In the genomic region with DNA sequence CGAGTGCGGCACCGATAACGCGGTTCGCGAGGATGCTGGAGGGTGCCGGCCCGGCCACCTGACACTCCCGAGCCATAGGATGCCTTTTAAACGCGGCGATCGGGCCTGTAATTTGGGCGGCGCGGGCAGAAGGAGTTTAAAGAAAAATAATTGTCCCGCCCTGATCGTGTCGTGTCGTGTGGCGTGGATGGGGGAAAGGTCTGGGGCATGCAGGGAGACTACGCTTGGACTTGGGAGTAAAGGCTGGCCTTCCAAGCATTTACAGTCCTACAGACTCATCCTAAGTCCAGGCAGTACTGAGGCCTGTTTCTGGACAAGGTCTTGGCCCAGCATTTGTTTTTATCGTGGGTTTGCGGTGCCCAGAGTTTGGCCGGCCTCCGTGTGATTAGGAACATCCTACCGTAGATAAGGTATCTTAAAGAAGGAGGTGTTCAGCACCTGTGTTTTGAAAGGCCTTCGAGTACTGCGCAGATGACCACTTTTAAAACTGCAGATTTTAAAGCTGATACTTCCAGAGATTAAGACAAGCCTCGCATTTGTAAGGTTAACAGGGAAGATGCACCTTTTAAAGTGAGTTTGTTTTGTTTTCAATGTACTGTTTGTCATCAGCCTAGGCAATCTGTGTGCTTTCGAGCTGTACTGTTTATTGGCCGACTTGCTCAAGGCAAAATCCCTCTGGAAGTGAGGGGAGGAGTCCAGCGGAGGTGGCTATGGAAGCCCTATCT, we compare ENCODE assay signal across 8 cellular contexts. TPM values are rescaled to one million over a fixed set of nuclear protein-coding genes. Genes with fewer than 3 reads are reported as not detected.
DNase-seq lines count a peak whose midpoint lies in the region; FAIRE-seq and TF ChIP-seq lines count a peak whose summit lies in the region.

No MANE protein-coding gene starts in this region.

- FAIRE-seq in D721Med (lab: Jason Lieb, UNC) = no peak

- H3K27me3 ChIP-seq in esophagus muscularis mucosa (no peaks in the 10 kb centered on the region), muscle layer of duodenum (ENCODE audit: low read depth, low read length) (no peaks in the 10 kb centered on the region)

- in situ Hi-C loops in G401 (cut with HindIII; ENCODE audit: low sequenced_read_pairs) = no loop called here

- H3K36me3 ChIP-seq in esophagus muscularis mucosa (peaks cover 0 to under 1% (median 0%) of the 10 kb centered on the region in 4 donors), muscle layer of duodenum (ENCODE audit: control insufficient read depth in 1 of 2, insufficient read depth in 2 of 2, low read length in 2 of 2) (peaks cover 0 to 18% of the 10 kb centered on the region in 2 donors)

- DNase-seq in G401 (ENCODE audit: low spot score) (peak; percentile 65), NCI-H1930 (lab: John Stamatoyannopoulos, UW) (peak; percentile 36 to 42), esophagus muscularis mucosa (ENCODE audit: extremely low spot score) (peak; percentile 93), D721Med (ENCODE audit: insufficient read length, low spot score) (no peak), GM19238 (ENCODE audit: insufficient read length, low spot score) (no peak)

- H3K4me3 ChIP-seq in WI38 (ENCODE audit: low read depth, low read length) (peak overlapping the region; percentile 83), esophagus muscularis mucosa (peak overlapping the region; percentile 78 to 84 (median 81)), muscle layer of duodenum (ENCODE audit: low read depth in 1 of 2, low read length in 2 of 2) (peak overlapping the region; percentile 74 to 88)

- WGBS in esophagus muscularis mucosa = 2% methylated on average over 7 of the region's 34 CpGs

- peak; percentile 43 for TF ChIP-seq POLR2A in esophagus muscularis mucosa (IDR thresholded peaks at IDR 0.05; ENCODE audit: low read depth)

- no peak for TF ChIP-seq CTCF in 22Rv1 (IDR thresholded peaks at IDR 0.05)
- TF ChIP-seq CTCF in WI38 (IDR thresholded peaks at IDR 0.05; ENCODE audit: low read depth, low read length) = no peak
- TF ChIP-seq CTCF in esophagus muscularis mucosa (IDR thresholded peaks at IDR 0.05) = no peak
- TF ChIP-seq CTCF in D721Med (IDR thresholded peaks at IDR 0.05; ENCODE audit: insufficient read depth, missing control alignments) = no peak

- H3K27ac ChIP-seq in 22Rv1 (peak overlapping the region; percentile 97), esophagus muscularis mucosa (replicated peaks in 1 of 4) (peak overlapping the region; percentile 88 to 98 (median 96)), muscle layer of duodenum (ENCODE audit: low read length) (peak overlapping the region; percentile 95)

- intact Hi-C loops in esophagus muscularis mucosa (cut with DNase I) = loop anchor here (5.0 kb wide), 1 partner anchor 37 kb away; no protein-coding TSS in a partner anchor

- H3K9me3 ChIP-seq in esophagus muscularis mucosa = no peaks in the 10 kb centered on the region
- H3K9me3 ChIP-seq in muscle layer of duodenum (ENCODE audit: control insufficient read depth in 1 of 2, low read length in 2 of 2) = no peaks in the 10 kb centered on the region

- no peak for TF ChIP-seq EP300 in esophagus muscularis mucosa (IDR thresholded peaks at IDR 0.05)

- H3K4me1 ChIP-seq in esophagus muscularis mucosa (peaks cover 5 to 34% (median 29%) of the 10 kb centered on the region in 4 donors), muscle layer of duodenum (ENCODE audit: control insufficient read depth in 1 of 2, insufficient read depth in 2 of 2, low read length in 2 of 2) (peaks cover 0 to 8% of the 10 kb centered on the region in 2 donors)

RNA-seq across cellular contexts. Expression of a gene that starts 1.5 kb away (rescaled TPM):
- 65.9 and 90.7 TPM in 2 replicates for total RNA-seq in G401 (2014; rRNA removed; shearing (Covaris generic))
- total RNA-seq in esophagus muscularis mucosa = 10 to 100 TPM; 34.5 to 55.6 (median 41.6) TPM

Comparison
In these comparisons a context has a peak if more than half of its experiments do, and no peak if none do; other contexts are left out.
1. DNase-seq: peak in G401 (single experiment), NCI-H1930 (2 of 2) and esophagus muscularis mucosa (single experiment); none in D721Med (single experiment) and GM19238 (single experiment).
2. Peak in every context shown above with its lines, with median percentiles within 50 percentile points of each other: H3K27ac ChIP-seq and H3K4me3 ChIP-seq.